In genomic region chr2:217625475-217626245, GRCh38 we compare ENCODE assay signal across 15 cellular contexts.
A peak's percentile ranks its signal among the peaks of the same experiment; 100 is the strongest.
DNase-seq lines count a peak whose midpoint lies in the region; TF ChIP-seq lines count a peak whose summit lies in the region.
"Had no signal": no experiment of that assay in that cellular context is flagged by ENCODE, and none has a peak within 500 bp of the region (broad histone marks: within the 10 kb centered on the region; RNA-seq: fewer than 3 reads in every experiment).

No MANE protein-coding gene starts in this region.

- no peak overlapping the region for H3K27ac ChIP-seq in smooth muscle cell (ENCODE audit: low read depth)
- H3K27ac ChIP-seq in neural progenitor cell = no peak overlapping the region
- H3K27ac ChIP-seq in brain microvascular endothelial cell = no peak overlapping the region

- H3K36me3 Mint-ChIP-seq in neural progenitor cell = no peaks in the 10 kb centered on the region
- no peaks in the 10 kb centered on the region for H3K36me3 Mint-ChIP-seq in immature natural killer cell
- H3K36me3 Mint-ChIP-seq: activated naive CD4-positive, alpha-beta T cell treated with anti-CD3 and anti-CD28 coated beads, Interleukin-2, amount 10 ng/mL, durations not matched to agents 7 days and 5 days; naive thymus-derived CD8-positive, alpha-beta T cell had no signal

- no peaks in the 10 kb centered on the region for H3K9me3 ChIP-seq in smooth muscle cell (replicated peaks; ENCODE audit: low read depth)
- no peaks in the 10 kb centered on the region for H3K9me3 ChIP-seq in neural progenitor cell (ENCODE audit: low read depth)
- H3K9me3 ChIP-seq: heart right ventricle had no signal

- H2AFZ ChIP-seq in smooth muscle cell (ENCODE audit: low read depth) (no peak overlapping the region), neural progenitor cell (replicated peaks) (no peak overlapping the region)

- H3K4me3 Mint-ChIP-seq in neural progenitor cell = no peak overlapping the region
- H3K4me3 Mint-ChIP-seq in immature natural killer cell = no peak overlapping the region
- H3K4me3 Mint-ChIP-seq: activated naive CD4-positive, alpha-beta T cell treated with anti-CD3 and anti-CD28 coated beads, Interleukin-2, amount 10 ng/mL, durations not matched to agents 7 days and 5 days; central memory CD8-positive, alpha-beta T cell; naive thymus-derived CD8-positive, alpha-beta T cell had no signal

- H3K27me3 ChIP-seq in smooth muscle cell (ENCODE audit: low read depth) = no peaks in the 10 kb centered on the region
- peaks cover 8% of the 10 kb centered on the region for H3K27me3 ChIP-seq in neural progenitor cell
- no peaks in the 10 kb centered on the region for H3K27me3 ChIP-seq in brain microvascular endothelial cell (replicated peaks)
- H3K27me3 ChIP-seq: heart right ventricle had no signal

- peaks cover 10% of the 10 kb centered on the region for H3K27me3 Mint-ChIP-seq in neural progenitor cell (ENCODE audit: insufficient read depth, low read depth)
- peaks cover 3 to 4% (median 4%) of the 10 kb centered on the region in 3 donors for H3K27me3 Mint-ChIP-seq in immature natural killer cell (ENCODE audit: low read depth in 3 of 3)
- H3K27me3 Mint-ChIP-seq: central memory CD8-positive, alpha-beta T cell; naive thymus-derived CD8-positive, alpha-beta T cell had no signal

- H3K4me1 Mint-ChIP-seq in neural progenitor cell (peaks cover 40% of the 10 kb centered on the region), immature natural killer cell (no peaks in the 10 kb centered on the region)
- H3K4me1 Mint-ChIP-seq: activated naive CD4-positive, alpha-beta T cell treated with anti-CD3 and anti-CD28 coated beads, Interleukin-2, amount 10 ng/mL, durations not matched to agents 7 days and 5 days; central memory CD8-positive, alpha-beta T cell; naive thymus-derived CD8-positive, alpha-beta T cell had no signal

- no peaks in the 10 kb centered on the region for H4K20me1 ChIP-seq in smooth muscle cell (ENCODE audit: low read depth)
- peaks cover 23% of the 10 kb centered on the region for H4K20me1 ChIP-seq in neural progenitor cell (ENCODE audit: low read depth)

- in situ Hi-C loops in brain microvascular endothelial cell (cut with HindIII; ENCODE audit: low pct_ligation_motif_present, low sequenced_read_pairs) = no loop called here

- H3K4me3 ChIP-seq in foreskin fibroblast (ENCODE audit: low read depth in 1 of 2, low read length in 2 of 2) (no peak overlapping the region), smooth muscle cell (no peak overlapping the region), neural progenitor cell (no peak overlapping the region), brain microvascular endothelial cell (ENCODE audit: low read depth, low read length) (no peak overlapping the region)
- H3K4me3 ChIP-seq: heart right ventricle had no signal

- peaks cover 27% of the 10 kb centered on the region for H3K4me1 ChIP-seq in smooth muscle cell (ENCODE audit: low read depth)
- peaks cover 23% of the 10 kb centered on the region for H3K4me1 ChIP-seq in neural progenitor cell

- H3K27ac Mint-ChIP-seq in neural progenitor cell (no peak overlapping the region), immature natural killer cell (no peak overlapping the region)
- H3K27ac Mint-ChIP-seq: activated naive CD4-positive, alpha-beta T cell treated with anti-CD3 and anti-CD28 coated beads, Interleukin-2, amount 10 ng/mL, durations not matched to agents 7 days and 5 days; naive thymus-derived CD8-positive, alpha-beta T cell had no signal

- TF ChIP-seq CTCF in foreskin fibroblast (IDR thresholded peaks at IDR 0.05; ENCODE audit: low read depth, low read length) (no peak), smooth muscle cell (IDR thresholded peaks at IDR 0.05; ENCODE audit: borderline replicate concordance, insufficient read depth, poor library complexity, severe bottlenecking) (no peak), neural progenitor cell (IDR thresholded peaks at IDR 0.05) (no peak), brain microvascular endothelial cell (IDR thresholded peaks at IDR 0.05; ENCODE audit: low read depth, low read length, missing control alignments) (no peak)

- DNase-seq in EL (peak; percentile 9), astrocyte of the hippocampus (ENCODE audit: low read depth, low spot score) (peak; percentile 32), foreskin fibroblast (peak; percentile 12 to 49), smooth muscle cell (lab: John Stamatoyannopoulos, UW; ENCODE audit: unreplicated experiment) (no peak), neural progenitor cell (ENCODE audit: low spot score) (no peak), GOT3 (lab: John Stamatoyannopoulos, UW) (no peak), brain microvascular endothelial cell (no peak), immature natural killer cell (no peak)
- DNase-seq: activated naive CD4-positive, alpha-beta T cell treated with anti-CD3 and anti-CD28 coated beads, Interleukin-2, amount 10 ng/mL, durations not matched to agents 7 days and 5 days; DMS53; heart right ventricle; naive thymus-derived CD8-positive, alpha-beta T cell; NCI-H1436 treated with DMSO at 0.1 percent for 48 hours; SHP77 had no signal

- no peaks in the 10 kb centered on the region for H3F3A ChIP-seq in smooth muscle cell (ENCODE audit: low read depth)
- peaks cover 29% of the 10 kb centered on the region for H3F3A ChIP-seq in neural progenitor cell (ENCODE audit: low read depth)

- no peak overlapping the region for H3K9ac ChIP-seq in smooth muscle cell (ENCODE audit: low read depth)
- no peak overlapping the region for H3K9ac ChIP-seq in neural progenitor cell

- no peaks in the 10 kb centered on the region for H3K79me2 ChIP-seq in smooth muscle cell (ENCODE audit: low read depth)
- no peaks in the 10 kb centered on the region for H3K79me2 ChIP-seq in neural progenitor cell (ENCODE audit: low read depth)

- H3K36me3 ChIP-seq in smooth muscle cell (ENCODE audit: low read depth) (no peaks in the 10 kb centered on the region), neural progenitor cell (no peaks in the 10 kb centered on the region), brain microvascular endothelial cell (replicated peaks) (no peaks in the 10 kb centered on the region)
- H3K36me3 ChIP-seq: heart right ventricle had no signal

- H3K9me3 Mint-ChIP-seq in neural progenitor cell = no peaks in the 10 kb centered on the region
- no peaks in the 10 kb centered on the region for H3K9me3 Mint-ChIP-seq in immature natural killer cell
- H3K9me3 Mint-ChIP-seq: activated naive CD4-positive, alpha-beta T cell treated with anti-CD3 and anti-CD28 coated beads, Interleukin-2, amount 10 ng/mL, durations not matched to agents 7 days and 5 days; central memory CD8-positive, alpha-beta T cell; naive thymus-derived CD8-positive, alpha-beta T cell had no signal

- WGBS in smooth muscle cell (ENCODE audit: low lambda C conversion rate) = 53% methylated on average over 4 of the region's 4 CpGs

- H3K4me2 ChIP-seq in smooth muscle cell (peak overlapping the region; percentile 22), neural progenitor cell (no peak overlapping the region)

Comparison
In these comparisons a context has a peak if more than half of its experiments do, and no peak if none do; other contexts are left out.
1. DNase-seq: peak in EL (single experiment), astrocyte of the hippocampus (single experiment) and foreskin fibroblast (2 of 2); none in smooth muscle cell (single experiment), neural progenitor cell (single experiment), GOT3 (single experiment), brain microvascular endothelial cell (single experiment) and immature natural killer cell (0 of 3).